20 cellular contexts compared by ENCODE assay signal in genomic region chr4:7950301-7951092, GRCh38.
"Had no signal": no experiment of that assay in that cellular context is flagged by ENCODE, and none has a peak within 500 bp of the region (broad histone marks: within the 10 kb centered on the region; RNA-seq: fewer than 3 reads in every experiment).

No MANE protein-coding gene starts in this region.

- H3K9me3 ChIP-seq: psoas muscle, right lobe of liver, testis, tibial nerve had no signal

- ATAC-seq: foreskin keratinocyte; left ventricle myocardium superior; naive thymus-derived CD4-positive, alpha-beta T cell; stimulated activated naive B cell treated with anti-CD40 and anti-IgM and Interleukin-4, amounts not matched to agents 10 μg/mL and 1 μg/mL and 100 μg/mL, for 72 hours; stimulated activated naive CD8-positive, alpha-beta T cell treated with anti-CD3 and anti-CD28 coated beads, Interleukin-15, amount 100 ng/mL, for 72 hours had no signal

- H3K4me1 ChIP-seq: foreskin keratinocyte, psoas muscle, right lobe of liver, testis had no signal

- H3K27ac Mint-ChIP-seq: immature natural killer cell; stimulated activated naive B cell treated with anti-CD40 and anti-IgM and Interleukin-4, amounts not matched to agents 10 μg/mL and 1 μg/mL and 100 μg/mL, for 72 hours; stimulated activated naive CD8-positive, alpha-beta T cell treated with anti-CD3 and anti-CD28 coated beads, Interleukin-15, amount 100 ng/mL, for 72 hours had no signal

- H3K27me3 ChIP-seq: esophagus squamous epithelium, right lobe of liver, testis, tibial nerve had no signal

- H3K79me2 ChIP-seq: parathyroid adenoma had no signal

- H3K4me3 ChIP-seq: esophagus squamous epithelium, psoas muscle, right lobe of liver, testis, tibial nerve had no signal

- H3K27ac ChIP-seq: epithelial cell of prostate, esophagus squamous epithelium, foreskin keratinocyte, parathyroid adenoma, psoas muscle, right lobe of liver, testis, tibial nerve had no signal

- H3K9ac ChIP-seq: parathyroid adenoma had no signal

- H3K36me3 ChIP-seq: esophagus squamous epithelium, right lobe of liver, tibial nerve had no signal

- H3K36me3 Mint-ChIP-seq: stimulated activated naive B cell treated with anti-CD40 and anti-IgM and Interleukin-4, amounts not matched to agents 10 μg/mL and 1 μg/mL and 100 μg/mL, for 72 hours had no signal

- H3K4me3 Mint-ChIP-seq: naive thymus-derived CD4-positive, alpha-beta T cell; stimulated activated naive B cell treated with anti-CD40 and anti-IgM and Interleukin-4, amounts not matched to agents 10 μg/mL and 1 μg/mL and 100 μg/mL, for 72 hours; stimulated activated naive CD8-positive, alpha-beta T cell treated with anti-CD3 and anti-CD28 coated beads, Interleukin-15, amount 100 ng/mL, for 72 hours had no signal

- DNase-seq: effector memory CD4-positive, alpha-beta T cell; esophagus squamous epithelium; foreskin keratinocyte; immature natural killer cell; kidney; left colon; left ventricle myocardium superior; naive thymus-derived CD4-positive, alpha-beta T cell; psoas muscle; retina; right lobe of liver; stimulated activated CD4-positive, alpha-beta T cell treated with anti-CD3 and anti-CD28 coated beads, Interleukin-15, amount 100 ng/mL, for 24 hours; stimulated activated CD4-positive, alpha-beta T cell treated with anti-CD3 and anti-CD28 coated beads, Interleukin-1b, Interleukin-23, amount 100 ng/mL, for 48 hours; stimulated activated CD4-positive, alpha-beta T cell treated with anti-CD3 and anti-CD28 coated beads, Interleukin-4, amount 100 ng/mL, for 24 hours; stimulated activated naive B cell treated with anti-CD40 and anti-IgM and Interleukin-4, amounts not matched to agents 10 μg/mL and 1 μg/mL and 100 μg/mL, for 72 hours; stimulated activated naive CD8-positive, alpha-beta T cell treated with anti-CD3 and anti-CD28 coated beads, Interleukin-15, amount 100 ng/mL, for 72 hours; testis had no signal
